ENCODE assay signal across 18 cellular contexts in genomic region chr11:1205987-1206331, GRCh38. TPM values are rescaled to one million over a fixed set of nuclear protein-coding genes. Genes with fewer than 3 reads are reported as not detected.
A peak's percentile ranks its signal among the peaks of the same experiment; 100 is the strongest.
DNase-seq lines count a peak whose midpoint lies in the region; ATAC-seq, FAIRE-seq and TF ChIP-seq lines count a peak whose summit lies in the region.
"Had no signal": no experiment of that assay in that cellular context is flagged by ENCODE, and none has a peak within 500 bp of the region (broad histone marks: within the 10 kb centered on the region; RNA-seq: fewer than 3 reads in every experiment).

No MANE protein-coding gene starts in this region.

- FAIRE-seq in HepG2 (lab: Jason Lieb, UNC), result no peak

- TF ChIP-seq EP300 in SK-N-SH (IDR thresholded peaks at IDR 0.05; ENCODE audit: borderline replicate concordance in 1 of 2, low read depth in 1 of 2, low read length in 1 of 2) (no peak), HepG2 (IDR thresholded peaks at IDR 0.05; ENCODE audit: low read depth in 2 of 2, low read length in 2 of 2) (no peak), HepG2 (CRISPR knock-in tag; IDR thresholded peaks at IDR 0.05; ENCODE audit: borderline replicate concordance) (no peak)

- no TSS peak for BruUV-seq in HepG2 (replicated peaks; lab: Mats Ljungman, UMichigan)

- ATAC-seq in SK-N-SH treated with all-trans-retinoic acid at 6 μM for 48 hours, result no peak
- no peak for ATAC-seq in right lobe of liver
- no peak for ATAC-seq in HepG2
- no peak for ATAC-seq in aorta (ENCODE audit: low FRiP score)
- no peak for ATAC-seq in HG03280 (IDR thresholded peaks at IDR 0.05; ENCODE audit: unreplicated experiment)
- no peak for ATAC-seq in GM21390 (IDR thresholded peaks at IDR 0.05; ENCODE audit: unreplicated experiment)

- TF ChIP-seq CTCF in SK-N-SH (IDR thresholded peaks at IDR 0.05), result no peak
- TF ChIP-seq CTCF in right lobe of liver (IDR thresholded peaks at IDR 0.05), result no peak
- TF ChIP-seq CTCF in HepG2 (CRISPR knock-in tag; IDR thresholded peaks at IDR 0.05), result no peak
- TF ChIP-seq CTCF in osteoblast (IDR thresholded peaks at IDR 0.05; ENCODE audit: extremely low read depth, low read depth, low read length), result no peak

- no peak overlapping the region for H3K4me3 ChIP-seq in SK-N-SH (ENCODE audit: low read depth in 2 of 2, low read length in 1 of 2)
- no peak overlapping the region for H3K4me3 ChIP-seq in right lobe of liver
- H3K4me3 ChIP-seq in HepG2 (replicated peaks in 1 of 3; ENCODE audit: insufficient read depth in 1 of 3, low read depth in 2 of 3, low read length in 3 of 3), result no peak overlapping the region
- H3K4me3 ChIP-seq in osteoblast (ENCODE audit: insufficient read depth, low read length), result no peak overlapping the region
- H3K4me3 ChIP-seq in aorta (ENCODE audit: low read length in 2 of 2), result no peak overlapping the region
- H3K4me3 ChIP-seq: BLaER1 had no signal

- intact Hi-C loops in right lobe of liver (cut with DNase I), result loop anchor here in 1 of 2 donors (5.0 kb wide), 1 partner anchor 311 kb away; no protein-coding TSS in a partner anchor
- intact Hi-C loops in HepG2 (cut with micrococcal nuclease; ENCODE audit: unreplicated experiment), result loop anchor here (10.0 kb wide), 1 partner anchor 59 kb away; no protein-coding TSS in a partner anchor
- intact Hi-C loops in aorta (cut with DNase I), result loop anchor here in 1 of 2 donors (10.0 kb wide), 1 partner anchor 179 kb away; the partner anchor contains the start of gene BRSK2

- in situ Hi-C loops in HepG2 (cut with HindIII; ENCODE audit: extremely low pct_ligation_motif_present, low pct_unique_long_range_greater_than_20kb), result no loop called here

- H2AFZ ChIP-seq in SK-N-SH (ENCODE audit: low read depth), result no peak overlapping the region
- H2AFZ ChIP-seq in HepG2 (ENCODE audit: low read length), result no peak overlapping the region
- H2AFZ ChIP-seq in osteoblast (ENCODE audit: low read length), result no peak overlapping the region

- H3K9ac ChIP-seq in SK-N-SH, result no peak overlapping the region
- no peak overlapping the region for H3K9ac ChIP-seq in HepG2 (ENCODE audit: insufficient read depth, low read depth, low read length)
- H3K9ac ChIP-seq: BLaER1 had no signal

- H3K36me3 ChIP-seq in SK-N-SH (replicated peaks in 1 of 2; ENCODE audit: control insufficient read depth in 1 of 2, insufficient read depth in 2 of 2, low read length in 1 of 2) (no peaks in the 10 kb centered on the region), right lobe of liver (no peaks in the 10 kb centered on the region), HepG2 (replicated peaks in 1 of 2; ENCODE audit: control insufficient read depth in 1 of 2, insufficient read depth in 2 of 2, low read length in 2 of 2) (no peaks in the 10 kb centered on the region), osteoblast (ENCODE audit: insufficient read depth, low read length) (no peaks in the 10 kb centered on the region), aorta (ENCODE audit: control insufficient read depth in 1 of 2, insufficient read depth in 2 of 2, low read length in 1 of 2) (no peaks in the 10 kb centered on the region)
- H3K36me3 ChIP-seq: BLaER1 had no signal

- TF ChIP-seq RAD21 in SK-N-SH (IDR thresholded peaks at IDR 0.05; ENCODE audit: low read length) (no peak), HepG2 (CRISPR knock-in tag; IDR thresholded peaks at IDR 0.05) (no peak)

- no peaks in the 10 kb centered on the region for H3F3A ChIP-seq in SK-N-SH (replicated peaks; ENCODE audit: insufficient read depth)

- H3K27me3 ChIP-seq in SK-N-SH (ENCODE audit: insufficient read depth), result no peaks in the 10 kb centered on the region
- no peaks in the 10 kb centered on the region for H3K27me3 ChIP-seq in right lobe of liver
- peaks cover 32 to 77% of the 10 kb centered on the region in 2 experiments; a peak in 4 of 5 replicates for H3K27me3 ChIP-seq in HepG2 (ENCODE audit: control insufficient read depth in 1 of 2, insufficient read depth in 2 of 2, low read length in 2 of 2)
- no peaks in the 10 kb centered on the region for H3K27me3 ChIP-seq in osteoblast (ENCODE audit: insufficient read depth, low read length)
- no peaks in the 10 kb centered on the region for H3K27me3 ChIP-seq in aorta (ENCODE audit: control insufficient read depth in 1 of 2, insufficient read depth in 2 of 2, low read length in 1 of 2)
- H3K27me3 ChIP-seq: BLaER1 had no signal

- no peaks in the 10 kb centered on the region; the same call in 1 of the 2 replicates for H3K9me3 ChIP-seq in SK-N-SH
- no peaks in the 10 kb centered on the region for H3K9me3 ChIP-seq in right lobe of liver
- peaks cover 7% of the 10 kb centered on the region; the same call in 1 of the 2 replicates for H3K9me3 ChIP-seq in HepG2 (ENCODE audit: low read length)
- H3K9me3 ChIP-seq in osteoblast (ENCODE audit: low read depth, low read length), result no peaks in the 10 kb centered on the region
- H3K9me3 ChIP-seq in aorta (ENCODE audit: control insufficient read depth, low read length), result no peaks in the 10 kb centered on the region

- POLR2A ChIA-PET in SK-N-SH (lab: Yijun Ruan, JAX) (no interaction called here), HepG2 (lab: Yijun Ruan, JAX) (no interaction called here)

- H3K79me2 ChIP-seq in SK-N-SH (ENCODE audit: insufficient read depth) (no peaks in the 10 kb centered on the region), HepG2 (ENCODE audit: insufficient read depth, low read length) (no peaks in the 10 kb centered on the region), osteoblast (ENCODE audit: insufficient read depth, low read length) (no peaks in the 10 kb centered on the region)

- DNase-seq in SK-N-SH (peak; percentile 13), right lobe of liver (peak in 2 of 3 donors; percentile 8 to 33), HepG2 (ENCODE audit: low spot score) (no peak), osteoblast (ENCODE audit: insufficient read length, low spot score, missing footprints) (peak; percentile 61), aorta (peak; percentile 24 to 64)
- DNase-seq: DMS 273 treated with DMSO at 0.1 percent for 48 hours, HCEC 1CT, MV-4-11, NCI-H1417 treated with DMSO at 0.1 percent for 48 hours, NCI-H2029 treated with DMSO at 0.1 percent for 48 hours, NCI-H510A had no signal

- no peaks in the 10 kb centered on the region for H3K9me2 ChIP-seq in SK-N-SH

- H3K4me2 ChIP-seq in SK-N-SH, result no peak overlapping the region
- no peak overlapping the region for H3K4me2 ChIP-seq in HepG2 (ENCODE audit: low read depth, low read length)
- H3K4me2 ChIP-seq in osteoblast (ENCODE audit: insufficient read depth, low read length), result no peak overlapping the region
- H3K4me2 ChIP-seq: BLaER1 had no signal

- 71% methylated on average over 8 of the region's 8 CpGs for WGBS in SK-N-SH (ENCODE audit: low lambda C conversion rate)
- WGBS in right lobe of liver (ENCODE audit: insufficient coverage, low coverage, low lambda C conversion rate, missing lambda C conversion rate), result 68% methylated on average over 5 of the region's 8 CpGs
- WGBS in HepG2 (ENCODE audit: low lambda C conversion rate), result 40% methylated on average over 7 of the region's 8 CpGs
- WGBS in aorta, 2 donors, result 92 to 94% methylated on average over 8 of the region's 8 CpGs

- TF ChIP-seq POLR2A in right lobe of liver (IDR thresholded peaks at IDR 0.05) (no peak), HepG2 (IDR thresholded peaks at IDR 0.05; ENCODE audit: insufficient read depth in 1 of 2, low read depth in 2 of 2, low read length in 2 of 2) (no peak)

- H3K4me1 ChIP-seq in SK-N-SH (ENCODE audit: control insufficient read depth in 1 of 2, insufficient read depth in 2 of 2, low read depth in 1 of 2, low read length in 1 of 2) (no peaks in the 10 kb centered on the region; a peak in 1 of 4 replicates), right lobe of liver (no peaks in the 10 kb centered on the region), HepG2 (ENCODE audit: insufficient read depth, low read length) (0 out of 2 replicates have a peak, but pooled peaks cover 5% of the 10 kb centered on the region), osteoblast (ENCODE audit: insufficient read depth, low read length) (no peaks in the 10 kb centered on the region), aorta (ENCODE audit: control insufficient read depth in 1 of 2, insufficient read depth in 2 of 2, low read length in 2 of 2) (no peaks in the 10 kb centered on the region)

- CTCF ChIA-PET in SK-N-SH (lab: Yijun Ruan, JAX) (no interaction called here), HepG2 (lab: Yijun Ruan, JAX; ENCODE audit: low intra/inter-chr PET ratio, low total read pairs) (no interaction called here)

- H3K27ac ChIP-seq in SK-N-SH (ENCODE audit: low read depth in 2 of 2, low read length in 1 of 2), result no peak overlapping the region
- H3K27ac ChIP-seq in right lobe of liver, result no peak overlapping the region
- H3K27ac ChIP-seq in HepG2 (ENCODE audit: extremely low read length, insufficient read depth, low read length), result no peak overlapping the region
- H3K27ac ChIP-seq in osteoblast (ENCODE audit: low read depth, low read length), result no peak overlapping the region
- H3K27ac ChIP-seq in aorta (ENCODE audit: low read depth in 1 of 2, low read length in 2 of 2), result no peak overlapping the region
- H3K27ac ChIP-seq: 22Rv1, BLaER1 had no signal

- no peaks in the 10 kb centered on the region for H4K20me1 ChIP-seq in SK-N-SH (ENCODE audit: insufficient read depth)
- no peaks in the 10 kb centered on the region for H4K20me1 ChIP-seq in HepG2 (ENCODE audit: insufficient read depth, low read length)
- H4K20me1 ChIP-seq in osteoblast (ENCODE audit: insufficient read depth, low read length), result no peaks in the 10 kb centered on the region

RNA-seq across cellular contexts. Expression of gene MUC5B, which starts 16.9 kb away (rescaled TPM):
- not detected in 2 replicates for polyA plus RNA-seq in SK-N-SH (2012; rRNA removed)
- not detected in 2 replicates for polyA plus RNA-seq in SK-N-SH (2012; cell fraction: cytosol; rRNA removed)
- not detected in 2 replicates for polyA plus RNA-seq in SK-N-SH (2012; cell fraction: nucleus; rRNA removed)
- total RNA-seq in right lobe of liver, result 1 to 10 TPM in 2 of 6 experiments, under 1 TPM in 4; 0.06 to 3.7 (median 0.78) TPM
- not detected in 2 replicates for total RNA-seq in HepG2 (2016; rRNA removed; fragmentation: Illumina TruSeq; extraction: Trizol)
- under 0.01 TPM in 1 of 2 replicates, not detected in the other for total RNA-seq in HepG2 (2016; cell fraction: cytosol; rRNA removed; fragmentation: Illumina TruSeq; extraction: Trizol; ENCODE audit: low read depth)
- total RNA-seq in HepG2 (2016; cell fraction: insoluble cytoplasmic fraction; rRNA removed; fragmentation: Illumina TruSeq; extraction: Trizol), result not detected in 2 replicates
- not detected in 2 replicates for total RNA-seq in HepG2 (2016; cell fraction: membrane; rRNA removed; fragmentation: Illumina TruSeq; extraction: Trizol)
- total RNA-seq in HepG2 (2016; cell fraction: nucleus; rRNA removed; fragmentation: Illumina TruSeq; extraction: Trizol), result not detected in 2 replicates
- 0.01 and 0.05 TPM in 2 replicates for polyA plus RNA-seq in HepG2 (2011; rRNA removed)
- polyA plus RNA-seq in HepG2 (2011; cell fraction: cytosol; rRNA removed), result under 0.01 and 0.01 TPM in 2 replicates
- 0.18 and 0.99 TPM in 2 replicates for polyA plus RNA-seq in HepG2 (2011; cell fraction: nucleus; rRNA removed)
- polyA plus RNA-seq in HepG2 (2012), result 2.3 and 3.1 TPM in 2 replicates
- not detected in 2 replicates for polyA plus RNA-seq in HepG2 (2016; cell fraction: cytosol; fragmentation: Illumina TruSeq; extraction: Trizol; ENCODE audit: low read depth)
- polyA plus RNA-seq in HepG2 (2016; cell fraction: insoluble cytoplasmic fraction; fragmentation: Illumina TruSeq; extraction: Trizol; ENCODE audit: low read depth), result not detected in 2 replicates
- polyA plus RNA-seq in HepG2 (2016; cell fraction: membrane; fragmentation: Illumina TruSeq; extraction: Trizol; ENCODE audit: low read depth), result not detected in 2 replicates
- polyA plus RNA-seq in HepG2 (2016; cell fraction: nucleus; fragmentation: Illumina TruSeq; extraction: Trizol; ENCODE audit: insufficient read depth, low read depth), result not detected in 2 replicates
- 0.02 and 0.06 TPM in 2 replicates for polyA minus RNA-seq in HepG2 (2011; rRNA and poly(A)+ RNA removed; ENCODE audit: low replicate concordance)
- 0.69 TPM in 1 of 2 replicates, not detected in the other for polyA minus RNA-seq in HepG2 (2011; cell fraction: cytosol; rRNA and poly(A)+ RNA removed)
- 0.26 and 0.50 TPM in 2 replicates for polyA minus RNA-seq in HepG2 (2011; cell fraction: nucleus; rRNA and poly(A)+ RNA removed)
- not detected in 2 replicates for total RNA-seq in osteoblast
- not detected for total RNA-seq in aorta
- under 1 TPM in 1 of 2 donors, not detected in 1; 0.25 TPM for polyA plus RNA-seq in aorta
- total RNA-seq: RPMI7951 had no signal

RNA-seq across cellular contexts. Expression of gene MUC5AC, which starts 48.2 kb away (rescaled TPM):
- polyA plus RNA-seq in SK-N-SH (2012; rRNA removed) (not detected in 2 replicates), HepG2 (2011; rRNA removed) (under 0.01 TPM in 2 replicates), aorta (under 1 TPM in 1 of 2 donors, not detected in 1; 0.05 TPM)
- polyA plus RNA-seq in SK-N-SH (2012; cell fraction: cytosol; rRNA removed), result not detected in 2 replicates
- not detected in 2 replicates for polyA plus RNA-seq in SK-N-SH (2012; cell fraction: nucleus; rRNA removed)
- total RNA-seq in right lobe of liver (not detected), HepG2 (2016; rRNA removed; fragmentation: Illumina TruSeq; extraction: Trizol) (not detected in 2 replicates), osteoblast (not detected in 2 replicates), aorta (not detected)
- total RNA-seq in HepG2 (2016; cell fraction: cytosol; rRNA removed; fragmentation: Illumina TruSeq; extraction: Trizol; ENCODE audit: low read depth), result not detected in 2 replicates
- total RNA-seq in HepG2 (2016; cell fraction: insoluble cytoplasmic fraction; rRNA removed; fragmentation: Illumina TruSeq; extraction: Trizol), result not detected in 2 replicates
- not detected in 2 replicates for total RNA-seq in HepG2 (2016; cell fraction: membrane; rRNA removed; fragmentation: Illumina TruSeq; extraction: Trizol)
- not detected in 2 replicates for total RNA-seq in HepG2 (2016; cell fraction: nucleus; rRNA removed; fragmentation: Illumina TruSeq; extraction: Trizol)
- under 0.01 TPM in 1 of 2 replicates, not detected in the other for polyA plus RNA-seq in HepG2 (2011; cell fraction: cytosol; rRNA removed)
- 0.02 TPM in 2 replicates for polyA plus RNA-seq in HepG2 (2011; cell fraction: nucleus; rRNA removed)
- not detected in 2 replicates for polyA plus RNA-seq in HepG2 (2012)
- not detected in 2 replicates for polyA plus RNA-seq in HepG2 (2016; cell fraction: cytosol; fragmentation: Illumina TruSeq; extraction: Trizol; ENCODE audit: low read depth)
- not detected in 2 replicates for polyA plus RNA-seq in HepG2 (2016; cell fraction: insoluble cytoplasmic fraction; fragmentation: Illumina TruSeq; extraction: Trizol; ENCODE audit: low read depth)
- polyA plus RNA-seq in HepG2 (2016; cell fraction: membrane; fragmentation: Illumina TruSeq; extraction: Trizol; ENCODE audit: low read depth), result not detected in 2 replicates
- 0.03 TPM in 1 of 2 replicates, not detected in the other for polyA plus RNA-seq in HepG2 (2016; cell fraction: nucleus; fragmentation: Illumina TruSeq; extraction: Trizol; ENCODE audit: insufficient read depth, low read depth)
- not detected in 2 replicates for polyA minus RNA-seq in HepG2 (2011; rRNA and poly(A)+ RNA removed; ENCODE audit: low replicate concordance)
- polyA minus RNA-seq in HepG2 (2011; cell fraction: cytosol; rRNA and poly(A)+ RNA removed), result not detected in 2 replicates
- polyA minus RNA-seq in HepG2 (2011; cell fraction: nucleus; rRNA and poly(A)+ RNA removed), result not detected in 2 replicates
- total RNA-seq: HT1080, RPMI7951 had no signal
